In genomic region chr2:73110622-73111299, GRCh38 we compare ENCODE assay signal across 8 cellular contexts. TPM values are rescaled to one million over a fixed set of nuclear protein-coding genes. Genes with fewer than 3 reads are reported as not detected.
A peak's percentile ranks its signal among the peaks of the same experiment; 100 is the strongest.
DNase-seq lines count a peak whose midpoint lies in the region; ATAC-seq and TF ChIP-seq lines count a peak whose summit lies in the region.

No MANE protein-coding gene starts in this region.

- H3K4me3 ChIP-seq in H7 (ENCODE audit: insufficient read depth, low read depth, low read length): peak overlapping the region; percentile 81
- peak overlapping the region; percentile 72 to 86 for H3K4me3 ChIP-seq in right atrium auricular region
- peak overlapping the region; percentile 76 for H3K4me3 ChIP-seq in skeletal muscle cell (ENCODE audit: low read depth, low read length)

- H3K4me1 Mint-ChIP-seq in WTC11: peaks cover 26% of the 10 kb centered on the region

- peaks cover 3% of the 10 kb centered on the region for H3K36me3 Mint-ChIP-seq in WTC11

- DNase-seq in H7 (no peak), WTC11 (ENCODE audit: low spot score) (no peak), right atrium auricular region (ENCODE audit: low spot score) (no peak), skeletal muscle cell (ENCODE audit: low read depth) (no peak), NCI-H1105 treated with DMSO at 0.1 percent for 48 hours (lab: John Stamatoyannopoulos, UW) (no peak), DMS114 treated with DMSO at 0.1 percent for 48 hours (lab: John Stamatoyannopoulos, UW; ENCODE audit: unreplicated experiment) (no peak), KG1 (lab: John Stamatoyannopoulos, UW) (no peak)

- no peaks in the 10 kb centered on the region for H3K36me3 ChIP-seq in H7 (replicated peaks; ENCODE audit: control insufficient read depth, insufficient read depth, low read length)
- no peaks in the 10 kb centered on the region for H3K36me3 ChIP-seq in right atrium auricular region

- H3K9me3 ChIP-seq in right atrium auricular region: no peaks in the 10 kb centered on the region

- POLR2A ChIA-PET in WTC11 (lab: Charles Lee): interaction anchor here (1.8 kb wide), 1 partner anchor 39 kb away, joined by 6 read pairs; the partner anchor contains the start of gene SFXN5

- peaks cover 0 to 53% of the 10 kb centered on the region in 2 donors for H3K4me1 ChIP-seq in right atrium auricular region

- H3K27ac ChIP-seq in right atrium auricular region: peak overlapping the region; percentile 89 to 91

- H3K27ac Mint-ChIP-seq in WTC11: no peak overlapping the region; the same call in 1 of the 2 replicates

- H3K9me3 Mint-ChIP-seq in WTC11: peaks cover 5% of the 10 kb centered on the region

- TF ChIP-seq CTCF in WTC11 (IDR thresholded peaks at IDR 0.05) (no peak), right atrium auricular region (IDR thresholded peaks at IDR 0.05) (no peak)

- H3K27me3 Mint-ChIP-seq in WTC11 (ENCODE audit: low read depth): peaks cover 21% of the 10 kb centered on the region

- H3K4me3 Mint-ChIP-seq in WTC11: peak overlapping the region; percentile 83

- H3K27me3 ChIP-seq in H7 (ENCODE audit: control insufficient read depth, insufficient read depth, low read length) (no peaks in the 10 kb centered on the region; the same call in 1 of the 2 replicates), right atrium auricular region (no peaks in the 10 kb centered on the region)

- ATAC-seq in WTC11: no peak
- ATAC-seq in GM18519 (IDR thresholded peaks at IDR 0.05; ENCODE audit: low FRiP score, unreplicated experiment): no peak

- CTCF ChIA-PET in WTC11 (lab: Charles Lee): interaction anchor here (1.1 to 4.6 kb wide), 10 partner anchors 25 to 248 kb away, joined by 3 to 48 read pairs (median 8); no protein-coding TSS in a partner anchor

TF ChIP-seq in WTC11, 78 proteins besides CTCF, POLR2A, EP300 and RAD21 (continues in another document):
- TF ChIP-seq AFF4 (CRISPR knock-in tag; IDR thresholded peaks at IDR 0.05; ENCODE audit: borderline replicate concordance): no peak
- no peak for TF ChIP-seq MXD4 (CRISPR knock-in tag; IDR thresholded peaks at IDR 0.05; ENCODE audit: borderline replicate concordance)
- TF ChIP-seq KAT7 (CRISPR knock-in tag; IDR thresholded peaks at IDR 0.05; ENCODE audit: borderline replicate concordance): no peak
- TF ChIP-seq CBFB (CRISPR knock-in tag; IDR thresholded peaks at IDR 0.05; ENCODE audit: low read depth): no peak
- TF ChIP-seq NFE2L1 (CRISPR knock-in tag; IDR thresholded peaks at IDR 0.05): no peak
- TF ChIP-seq RELA (CRISPR knock-in tag; IDR thresholded peaks at IDR 0.05; ENCODE audit: borderline replicate concordance): no peak
- no peak for TF ChIP-seq USF1 (CRISPR knock-in tag; IDR thresholded peaks at IDR 0.05)
- no peak for TF ChIP-seq ZNF532 (CRISPR knock-in tag; IDR thresholded peaks at IDR 0.05; ENCODE audit: borderline replicate concordance)
- TF ChIP-seq ATF2 (CRISPR knock-in tag; IDR thresholded peaks at IDR 0.05; ENCODE audit: borderline replicate concordance, low read depth): no peak
- TF ChIP-seq FOXK1 (CRISPR knock-in tag; IDR thresholded peaks at IDR 0.05): no peak
- no peak for TF ChIP-seq FOXP1 (CRISPR knock-in tag; IDR thresholded peaks at IDR 0.05; ENCODE audit: borderline replicate concordance)

RNA-seq across cellular contexts. Expression of gene RAB11FIP5, which starts 2.0 kb away (rescaled TPM):
- total RNA-seq in H7 (2014; rRNA removed; shearing (Covaris generic)): 12.4 and 16.7 TPM in 2 replicates
- total RNA-seq in WTC11 (2021) (14.0 to 16.0 TPM (median 14.3 TPM) in 3 replicates), right atrium auricular region (10 to 100 TPM; 28.6 to 34.1 TPM)

RNA-seq across cellular contexts. Expression of gene SFXN5, which starts 39.2 kb away (rescaled TPM):
- 19.4 and 23.9 TPM in 2 replicates for total RNA-seq in H7 (2014; rRNA removed; shearing (Covaris generic))
- 23.1 to 25.9 TPM (median 23.6 TPM) in 3 replicates for total RNA-seq in WTC11 (2021)
- 1 to 10 TPM; 4.5 to 5.8 TPM for total RNA-seq in right atrium auricular region
